8 cellular contexts compared by ENCODE assay signal in genomic region chr3:63960048-63960711, GRCh38.
DNase-seq lines count a peak whose midpoint lies in the region; ATAC-seq and TF ChIP-seq lines count a peak whose summit lies in the region.

No MANE protein-coding gene starts in this region.

- H3K4me3 ChIP-seq in SK-N-MC (0 out of 2 replicates have a peak overlapping the region, but pooled peaks have one; percentile 15), neutrophil (ENCODE audit: low read depth in 1 of 2, low read length in 1 of 2) (peak overlapping the region in 1 of 2 experiments; percentile 34)

- DNase-seq in AG08395 (ENCODE audit: low spot score): peak; percentile 71
- DNase-seq in SK-N-MC (ENCODE audit: low read depth, low spot score): no peak
- no peak for DNase-seq in epithelial cell of prostate (ENCODE audit: low read depth, low spot score)
- DNase-seq in stimulated activated CD8-positive, alpha-beta memory T cell treated with anti-CD3 and anti-CD28 coated beads, Interleukin-4, amount 100 ng/mL, for 48 hours: no peak
- no peak for DNase-seq in effector CD8-positive, alpha-beta T cell (lab: John Stamatoyannopoulos, UW)

- H3K36me3 ChIP-seq in SK-N-MC (ENCODE audit: insufficient read depth, low read length): no peaks in the 10 kb centered on the region
- peaks cover 12% of the 10 kb centered on the region for H3K36me3 ChIP-seq in neutrophil

- no peak overlapping the region for H3K9ac ChIP-seq in SK-N-MC (ENCODE audit: insufficient read length)

- H3K27me3 ChIP-seq in neutrophil: no peaks in the 10 kb centered on the region

- H3K4me1 ChIP-seq in neutrophil (ENCODE audit: control insufficient read depth in 1 of 2, insufficient read depth in 1 of 2, low read depth in 1 of 2, low read length in 1 of 2): peaks cover 29 to 39% of the 10 kb centered on the region in 2 experiments

- H3K9me3 ChIP-seq in SK-N-MC (ENCODE audit: low read depth, low read length) (no peaks in the 10 kb centered on the region), neutrophil (no peaks in the 10 kb centered on the region)

- TF ChIP-seq CTCF in neutrophil (IDR thresholded peaks at IDR 0.05): no peak

- peak overlapping the region; percentile 19; the same call in 1 of the 2 replicates for H3K27ac ChIP-seq in SK-N-MC
- H3K27ac ChIP-seq in epithelial cell of prostate: peak overlapping the region; percentile 44
- H3K27ac ChIP-seq in neutrophil: peak overlapping the region; percentile 71

- ATAC-seq in GM19463 (IDR thresholded peaks at IDR 0.05; ENCODE audit: unreplicated experiment): peak; percentile 26
- ATAC-seq in HG02588 (IDR thresholded peaks at IDR 0.05; ENCODE audit: unreplicated experiment): no peak

Comparison
In these comparisons a context has a peak if more than half of its experiments do, and no peak if none do; other contexts are left out.
1. H3K27ac ChIP-seq: peak in every context shown above with its lines; median percentile 71 in neutrophil; 44 in epithelial cell of prostate; 19 in SK-N-MC.